Comparison of ENCODE assay signal across 1 cellular context in the genomic region with DNA sequence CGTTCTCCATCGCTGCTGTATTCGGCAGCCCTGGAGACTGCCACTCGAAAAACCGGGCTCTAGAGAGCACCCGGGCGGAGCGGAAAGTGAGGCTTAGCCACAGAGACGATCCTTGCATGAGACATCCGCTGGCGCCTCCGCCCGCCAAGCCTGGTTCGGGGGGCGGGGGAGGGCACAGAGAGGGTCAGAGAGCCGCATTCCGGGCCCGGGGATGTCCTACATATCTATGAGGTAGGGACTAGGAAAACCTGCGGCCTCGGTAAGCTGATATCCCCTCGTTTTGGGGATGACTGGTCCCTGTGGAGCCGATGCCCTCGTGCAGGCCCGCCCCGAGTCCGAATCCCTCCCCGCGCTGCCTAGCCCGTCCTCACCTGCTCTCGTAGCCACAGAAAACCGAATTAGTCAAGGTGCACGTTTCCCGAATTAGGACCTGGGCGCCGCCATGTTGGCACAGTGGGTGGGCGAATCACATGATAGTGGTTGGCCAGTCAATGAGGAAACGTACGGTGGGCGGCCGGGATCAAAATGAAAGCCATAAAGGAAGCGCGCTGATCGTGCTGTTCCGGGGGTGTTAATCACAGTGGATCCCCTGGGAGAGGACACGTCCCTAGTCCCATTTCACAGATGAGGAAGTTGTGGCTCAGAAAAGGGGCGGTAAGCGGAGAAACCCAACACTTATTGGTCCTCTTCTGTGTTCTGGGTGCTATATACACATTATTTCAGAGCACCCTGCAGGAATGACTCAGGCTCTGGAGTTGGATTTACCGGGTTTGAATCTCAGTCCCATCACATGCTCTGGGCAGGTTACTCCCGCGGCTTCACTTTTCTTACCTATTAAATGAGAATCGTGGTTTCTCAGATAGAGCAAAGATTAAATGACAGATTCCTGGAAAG.
A peak's percentile ranks its signal among the peaks of the same experiment; 100 is the strongest.
TF ChIP-seq lines count a peak whose summit lies in the region.

A gene (minus strand): TSS at position 459 of the 894 bp plus-strand sequence. CDS start 341 bp downstream, at position 118.

TF ChIP-seq in SK-N-SH, 30 proteins besides CTCF, POLR2A, EP300 and RAD21 (continued from another document):
- TF ChIP-seq, protein P1, sequence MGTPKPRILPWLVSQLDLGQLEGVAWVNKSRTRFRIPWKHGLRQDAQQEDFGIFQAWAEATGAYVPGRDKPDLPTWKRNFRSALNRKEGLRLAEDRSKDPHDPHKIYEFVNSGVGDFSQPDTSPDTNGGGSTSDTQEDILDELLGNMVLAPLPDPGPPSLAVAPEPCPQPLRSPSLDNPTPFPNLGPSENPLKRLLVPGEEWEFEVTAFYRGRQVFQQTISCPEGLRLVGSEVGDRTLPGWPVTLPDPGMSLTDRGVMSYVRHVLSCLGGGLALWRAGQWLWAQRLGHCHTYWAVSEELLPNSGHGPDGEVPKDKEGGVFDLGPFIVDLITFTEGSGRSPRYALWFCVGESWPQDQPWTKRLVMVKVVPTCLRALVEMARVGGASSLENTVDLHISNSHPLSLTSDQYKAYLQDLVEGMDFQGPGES (IDR thresholded peaks at IDR 0.05; ENCODE audit: low read depth, low read length): no peak
- TF ChIP-seq, protein P2, sequence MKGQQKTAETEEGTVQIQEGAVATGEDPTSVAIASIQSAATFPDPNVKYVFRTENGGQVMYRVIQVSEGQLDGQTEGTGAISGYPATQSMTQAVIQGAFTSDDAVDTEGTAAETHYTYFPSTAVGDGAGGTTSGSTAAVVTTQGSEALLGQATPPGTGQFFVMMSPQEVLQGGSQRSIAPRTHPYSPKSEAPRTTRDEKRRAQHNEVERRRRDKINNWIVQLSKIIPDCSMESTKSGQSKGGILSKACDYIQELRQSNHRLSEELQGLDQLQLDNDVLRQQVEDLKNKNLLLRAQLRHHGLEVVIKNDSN (IDR thresholded peaks at IDR 0.05; ENCODE audit: borderline replicate concordance, low read depth): peak; percentile 97
- TF ChIP-seq MEF2A (IDR thresholded peaks at IDR 0.05; ENCODE audit: borderline replicate concordance, low read depth): no peak
- no peak for TF ChIP-seq GATA2 (CRISPR knock-in tag; IDR thresholded peaks at IDR 0.05)
- no peak for TF ChIP-seq SMC3 (IDR thresholded peaks at IDR 0.05; ENCODE audit: low read depth, low read length)
- TF ChIP-seq RCOR1 (IDR thresholded peaks at IDR 0.05; ENCODE audit: low read length): peak; percentile 88
- TF ChIP-seq, protein P3, sequence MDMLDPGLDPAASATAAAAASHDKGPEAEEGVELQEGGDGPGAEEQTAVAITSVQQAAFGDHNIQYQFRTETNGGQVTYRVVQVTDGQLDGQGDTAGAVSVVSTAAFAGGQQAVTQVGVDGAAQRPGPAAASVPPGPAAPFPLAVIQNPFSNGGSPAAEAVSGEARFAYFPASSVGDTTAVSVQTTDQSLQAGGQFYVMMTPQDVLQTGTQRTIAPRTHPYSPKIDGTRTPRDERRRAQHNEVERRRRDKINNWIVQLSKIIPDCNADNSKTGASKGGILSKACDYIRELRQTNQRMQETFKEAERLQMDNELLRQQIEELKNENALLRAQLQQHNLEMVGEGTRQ (IDR thresholded peaks at IDR 0.05; ENCODE audit: borderline replicate concordance, low read depth, low read length): peak; percentile 62; the same call in 1 of the 2 replicates
- TF ChIP-seq, protein P4, sequence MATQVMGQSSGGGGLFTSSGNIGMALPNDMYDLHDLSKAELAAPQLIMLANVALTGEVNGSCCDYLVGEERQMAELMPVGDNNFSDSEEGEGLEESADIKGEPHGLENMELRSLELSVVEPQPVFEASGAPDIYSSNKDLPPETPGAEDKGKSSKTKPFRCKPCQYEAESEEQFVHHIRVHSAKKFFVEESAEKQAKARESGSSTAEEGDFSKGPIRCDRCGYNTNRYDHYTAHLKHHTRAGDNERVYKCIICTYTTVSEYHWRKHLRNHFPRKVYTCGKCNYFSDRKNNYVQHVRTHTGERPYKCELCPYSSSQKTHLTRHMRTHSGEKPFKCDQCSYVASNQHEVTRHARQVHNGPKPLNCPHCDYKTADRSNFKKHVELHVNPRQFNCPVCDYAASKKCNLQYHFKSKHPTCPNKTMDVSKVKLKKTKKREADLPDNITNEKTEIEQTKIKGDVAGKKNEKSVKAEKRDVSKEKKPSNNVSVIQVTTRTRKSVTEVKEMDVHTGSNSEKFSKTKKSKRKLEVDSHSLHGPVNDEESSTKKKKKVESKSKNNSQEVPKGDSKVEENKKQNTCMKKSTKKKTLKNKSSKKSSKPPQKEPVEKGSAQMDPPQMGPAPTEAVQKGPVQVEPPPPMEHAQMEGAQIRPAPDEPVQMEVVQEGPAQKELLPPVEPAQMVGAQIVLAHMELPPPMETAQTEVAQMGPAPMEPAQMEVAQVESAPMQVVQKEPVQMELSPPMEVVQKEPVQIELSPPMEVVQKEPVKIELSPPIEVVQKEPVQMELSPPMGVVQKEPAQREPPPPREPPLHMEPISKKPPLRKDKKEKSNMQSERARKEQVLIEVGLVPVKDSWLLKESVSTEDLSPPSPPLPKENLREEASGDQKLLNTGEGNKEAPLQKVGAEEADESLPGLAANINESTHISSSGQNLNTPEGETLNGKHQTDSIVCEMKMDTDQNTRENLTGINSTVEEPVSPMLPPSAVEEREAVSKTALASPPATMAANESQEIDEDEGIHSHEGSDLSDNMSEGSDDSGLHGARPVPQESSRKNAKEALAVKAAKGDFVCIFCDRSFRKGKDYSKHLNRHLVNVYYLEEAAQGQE (IDR thresholded peaks at IDR 0.05; ENCODE audit: low read depth, low read length): peak; percentile 68
- TF ChIP-seq TEAD4 (IDR thresholded peaks at IDR 0.05; ENCODE audit: borderline replicate concordance, insufficient read depth): no peak
- peak; percentile 88 for TF ChIP-seq ELF1 (IDR thresholded peaks at IDR 0.05)
- TF ChIP-seq CHD2 (IDR thresholded peaks at IDR 0.05; ENCODE audit: low read length, partially characterized antibody): peak; percentile 73
